ENCODE assay signal across 14 cellular contexts in genomic region chr1:79460773-79461436, GRCh38.
A peak's percentile ranks its signal among the peaks of the same experiment; 100 is the strongest.
DNase-seq lines count a peak whose midpoint lies in the region; ATAC-seq and TF ChIP-seq lines count a peak whose summit lies in the region.
"Had no signal": no experiment of that assay in that cellular context is flagged by ENCODE, and none has a peak within 500 bp of the region (broad histone marks: within the 10 kb centered on the region; RNA-seq: fewer than 3 reads in every experiment).

No MANE protein-coding gene starts in this region.

- H3K27ac ChIP-seq in psoas muscle, result no peak overlapping the region
- H3K27ac ChIP-seq: right lobe of liver had no signal

- no peaks in the 10 kb centered on the region for H3K4me1 ChIP-seq in psoas muscle
- H3K4me1 ChIP-seq: right lobe of liver had no signal

- ATAC-seq in GM19043 (IDR thresholded peaks at IDR 0.05; ENCODE audit: low read depth, unreplicated experiment) (peak; percentile 98), GM21786 (IDR thresholded peaks at IDR 0.05; ENCODE audit: unreplicated experiment) (peak; percentile 98), HG03139 (IDR thresholded peaks at IDR 0.05; ENCODE audit: unreplicated experiment) (peak; percentile 94), psoas muscle (no peak)
- ATAC-seq: right lobe of liver had no signal

- intact Hi-C loops in psoas muscle (cut with DNase I), result no loop called here

- 74 to 77% (median 74%) methylated on average over 3 of the region's 3 CpGs for WGBS in psoas muscle, 3 donors

- DNase-seq in GM06990 (ENCODE audit: extremely low read depth, insufficient read length), result peak; percentile 70
- no peak for DNase-seq in NCI-H2171 (lab: John Stamatoyannopoulos, UW)
- no peak for DNase-seq in HT-29 (ENCODE audit: low spot score)
- DNase-seq in amygdala (lab: John Stamatoyannopoulos, UW), result no peak
- DNase-seq in psoas muscle, result no peak
- DNase-seq: activated CD4-positive, CD25-positive, alpha-beta regulatory T cell treated with anti-CD3 and anti-CD28 coated beads, Interleukin-2, amount 50 U/mL, for 72 hours; DMS 273 treated with DMSO at 0.1 percent for 48 hours; IMR-90; NCI-H2081 treated with DMSO at 0.1 percent for 48 hours; right lobe of liver; SHP77 had no signal

- H3K36me3 ChIP-seq in GM06990 (ENCODE audit: control insufficient read depth, insufficient read depth, low read length) (no peaks in the 10 kb centered on the region), psoas muscle (ENCODE audit: insufficient read depth in 1 of 2, low read depth in 1 of 2) (no peaks in the 10 kb centered on the region)
- H3K36me3 ChIP-seq: right lobe of liver had no signal

- no peak overlapping the region for H3K4me3 ChIP-seq in GM06990 (replicated peaks; ENCODE audit: low read depth, low read length)
- H3K4me3 ChIP-seq in psoas muscle, result no peak overlapping the region
- H3K4me3 ChIP-seq: right lobe of liver had no signal

- TF ChIP-seq CTCF in GM06990 (IDR thresholded peaks at IDR 0.05; ENCODE audit: insufficient read depth, low read length, poor library complexity, severe bottlenecking), result no peak
- TF ChIP-seq CTCF in psoas muscle (IDR thresholded peaks at IDR 0.05), result no peak

- no peaks in the 10 kb centered on the region for H3K9me3 ChIP-seq in psoas muscle
- H3K9me3 ChIP-seq: right lobe of liver had no signal

- H3K27me3 ChIP-seq in GM06990 (replicated peaks; ENCODE audit: control insufficient read depth, insufficient read depth, low read length) (no peaks in the 10 kb centered on the region), psoas muscle (ENCODE audit: insufficient read depth in 3 of 3, low read length in 2 of 3) (no peaks in the 10 kb centered on the region)
- H3K27me3 ChIP-seq: right lobe of liver had no signal

Comparison
In these comparisons a context has a peak if more than half of its experiments do, and no peak if none do; other contexts are left out.
1. ATAC-seq: peak in GM19043 (single experiment), GM21786 (single experiment) and HG03139 (single experiment); none in psoas muscle (0 of 4).